9 cellular contexts compared by ENCODE assay signal in the genomic region with DNA sequence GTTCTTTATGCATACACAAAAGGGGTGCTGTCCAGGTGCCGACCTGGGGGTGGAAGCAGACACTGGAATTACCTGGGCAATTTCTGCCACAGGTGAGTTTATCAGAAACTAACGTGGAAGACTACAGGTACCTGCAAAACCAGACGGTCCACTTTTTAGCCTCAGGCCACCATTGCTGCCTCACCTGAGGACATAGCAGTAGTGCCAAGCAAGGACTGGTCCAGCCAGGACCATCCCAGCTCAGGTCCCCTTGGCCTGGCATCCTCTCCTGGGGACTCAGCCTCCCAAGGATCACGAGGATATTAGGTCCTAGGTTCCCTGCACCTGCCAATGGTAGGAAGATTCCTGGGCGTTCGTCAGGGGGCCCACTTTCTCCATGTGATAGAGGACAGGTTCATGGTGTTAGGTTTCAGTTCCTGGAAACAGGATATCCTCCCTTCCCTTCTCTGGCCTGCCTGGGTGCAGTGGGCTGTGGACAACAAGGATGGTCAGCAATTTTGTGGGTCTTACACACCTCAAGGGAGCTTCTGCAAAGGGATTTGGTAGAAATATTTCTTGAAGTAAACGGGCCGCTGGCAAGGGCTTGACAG.
DNase-seq lines count a peak whose midpoint lies in the region; ATAC-seq and TF ChIP-seq lines count a peak whose summit lies in the region.
"Had no signal": no experiment of that assay in that cellular context is flagged by ENCODE, and none has a peak within 500 bp of the region (broad histone marks: within the 10 kb centered on the region; RNA-seq: fewer than 3 reads in every experiment).

No MANE protein-coding gene starts in this region.

- TF ChIP-seq CTCF in mucosa of descending colon (IDR thresholded peaks at IDR 0.05): no peak

- no peak overlapping the region for H3K4me3 ChIP-seq in mucosa of descending colon

- intact Hi-C loops in mucosa of descending colon (cut with DNase I, micrococcal nuclease): no loop called here

- no peaks in the 10 kb centered on the region for H3K9me3 ChIP-seq in mucosa of descending colon

- DNase-seq in CD1c-positive myeloid dendritic cell (ENCODE audit: extremely low spot score) (peak; percentile 56), SW480 (ENCODE audit: low spot score) (peak; percentile 39), mucosa of descending colon (no peak)
- DNase-seq: activated CD4-positive, alpha-beta T cell treated with anti-CD3 and anti-CD28 coated beads for 4 hours had no signal

- H3K36me3 ChIP-seq in mucosa of descending colon (ENCODE audit: low read depth): no peaks in the 10 kb centered on the region

- H3K4me1 ChIP-seq in mucosa of descending colon (ENCODE audit: low read depth): peaks cover 9% of the 10 kb centered on the region

- ATAC-seq in GM21576 (IDR thresholded peaks at IDR 0.05; ENCODE audit: unreplicated experiment): peak; percentile 12
- peak; percentile 59 for ATAC-seq in mucosa of descending colon
- no peak for ATAC-seq in GM18870 (IDR thresholded peaks at IDR 0.05; ENCODE audit: unreplicated experiment)
- no peak for ATAC-seq in HG02763 (IDR thresholded peaks at IDR 0.05; ENCODE audit: unreplicated experiment)
- no peak for ATAC-seq in GM21381 (IDR thresholded peaks at IDR 0.05; ENCODE audit: unreplicated experiment)
- no peak for ATAC-seq in HG03565 (IDR thresholded peaks at IDR 0.05; ENCODE audit: unreplicated experiment)

Comparison
In these comparisons a context has a peak if more than half of its experiments do, and no peak if none do; other contexts are left out.
1. DNase-seq: peak in CD1c-positive myeloid dendritic cell (single experiment) and SW480 (single experiment); none in mucosa of descending colon (0 of 3).
2. ATAC-seq: peak in GM21576 (single experiment) and mucosa of descending colon (single experiment); none in GM18870 (single experiment), HG02763 (single experiment), GM21381 (single experiment) and HG03565 (single experiment).